In genomic region chr19:42229263-42229854, GRCh38 we compare ENCODE assay signal across 10 cellular contexts. TPM values are rescaled to one million over a fixed set of nuclear protein-coding genes. Genes with fewer than 3 reads are reported as not detected.
DNase-seq lines count a peak whose midpoint lies in the region; ATAC-seq and TF ChIP-seq lines count a peak whose summit lies in the region.
"Had no signal": no experiment of that assay in that cellular context is flagged by ENCODE, and none has a peak within 500 bp of the region (broad histone marks: within the 10 kb centered on the region; RNA-seq: fewer than 3 reads in every experiment).

No MANE protein-coding gene starts in this region.

- H3K4me1 Mint-ChIP-seq in T-helper 17 cell: peaks cover 9% of the 10 kb centered on the region
- peaks cover 17 to 66% of the 10 kb centered on the region in 2 donors for H3K4me1 Mint-ChIP-seq in stimulated activated naive B cell treated with anti-CD40 and anti-IgM and Interleukin-4, amounts not matched to agents 10 μg/mL and 1 μg/mL and 100 μg/mL, for 72 hours

- H3K9me3 ChIP-seq in cardiac muscle cell (ENCODE audit: low read depth) (no peaks in the 10 kb centered on the region), right cardiac atrium (ENCODE audit: control insufficient read depth, low read length) (no peaks in the 10 kb centered on the region), T-helper 17 cell (ENCODE audit: control insufficient read depth, low read length, poor library complexity, severe bottlenecking) (no peaks in the 10 kb centered on the region), ectodermal cell (ENCODE audit: control insufficient read depth, low read length) (no peaks in the 10 kb centered on the region), Karpas-422 (ENCODE audit: low read length) (no peaks in the 10 kb centered on the region)
- H3K9me3 ChIP-seq: pancreas had no signal

- peaks cover 3% of the 10 kb centered on the region; the same call in 1 of the 2 replicates for H3K79me2 ChIP-seq in Karpas-422 (ENCODE audit: low read length)

- ATAC-seq in right cardiac atrium: no peak
- no peak for ATAC-seq in T-helper 17 cell
- no peak for ATAC-seq in stimulated activated naive B cell treated with anti-CD40 and anti-IgM and Interleukin-4, amounts not matched to agents 10 μg/mL and 1 μg/mL and 100 μg/mL, for 72 hours (replicated peaks)

- H3K4me2 ChIP-seq in Karpas-422 (ENCODE audit: low read depth, low read length, poor library complexity, severe bottlenecking): no peak overlapping the region

- no peak for DNase-seq in cardiac muscle cell (ENCODE audit: low read depth in 1 of 2, low spot score in 1 of 2)
- no peak for DNase-seq in right cardiac atrium
- DNase-seq in T-helper 17 cell: no peak
- DNase-seq in stimulated activated naive B cell treated with anti-CD40 and anti-IgM and Interleukin-4, amounts not matched to agents 10 μg/mL and 1 μg/mL and 100 μg/mL, for 72 hours: no peak
- no peak for DNase-seq in SKM-1 treated with dmso at 0.1 percent for 144 hours (lab: John Stamatoyannopoulos, UW; ENCODE audit: unreplicated experiment)
- no peak for DNase-seq in NCI-H187 (lab: John Stamatoyannopoulos, UW)
- DNase-seq in Karpas-422: no peak
- DNase-seq: NCI-H2171 treated with DMSO at 0.1 percent for 48 hours had no signal

- H3K27ac Mint-ChIP-seq in T-helper 17 cell: peak overlapping the region; percentile 16
- peak overlapping the region; percentile 22 for H3K27ac Mint-ChIP-seq in stimulated activated naive B cell treated with anti-CD40 and anti-IgM and Interleukin-4, amounts not matched to agents 10 μg/mL and 1 μg/mL and 100 μg/mL, for 72 hours

- H3K27me3 Mint-ChIP-seq in T-helper 17 cell: no peaks in the 10 kb centered on the region
- H3K27me3 Mint-ChIP-seq in stimulated activated naive B cell treated with anti-CD40 and anti-IgM and Interleukin-4, amounts not matched to agents 10 μg/mL and 1 μg/mL and 100 μg/mL, for 72 hours: no peaks in the 10 kb centered on the region

- peak overlapping the region; percentile 25 for H3K27ac ChIP-seq in cardiac muscle cell
- no peak overlapping the region for H3K27ac ChIP-seq in right cardiac atrium (ENCODE audit: low read length)
- peak overlapping the region; percentile 44 for H3K27ac ChIP-seq in ectodermal cell (ENCODE audit: insufficient read depth, low read depth, low read length, poor library complexity, severe bottlenecking)
- H3K27ac ChIP-seq in Karpas-422 (ENCODE audit: low read length): no peak overlapping the region
- H3K27ac ChIP-seq: pancreas had no signal

- no peaks in the 10 kb centered on the region for H3K27me3 ChIP-seq in cardiac muscle cell
- H3K27me3 ChIP-seq in right cardiac atrium (ENCODE audit: control insufficient read depth, insufficient read depth): no peaks in the 10 kb centered on the region
- H3K27me3 ChIP-seq in ectodermal cell (ENCODE audit: control insufficient read depth, insufficient read depth, low read length, poor library complexity, severe bottlenecking): no peaks in the 10 kb centered on the region
- H3K27me3 ChIP-seq in Karpas-422 (ENCODE audit: low read length): no peaks in the 10 kb centered on the region
- H3K27me3 ChIP-seq: pancreas had no signal

- H3K4me1 ChIP-seq in cardiac muscle cell (ENCODE audit: low read depth) (no peaks in the 10 kb centered on the region), right cardiac atrium (ENCODE audit: control insufficient read depth, insufficient read depth, low read length) (no peaks in the 10 kb centered on the region), ectodermal cell (ENCODE audit: control insufficient read depth, insufficient read depth, low read length) (no peaks in the 10 kb centered on the region), Karpas-422 (ENCODE audit: low read length) (no peaks in the 10 kb centered on the region)
- H3K4me1 ChIP-seq: pancreas had no signal

- H3K36me3 ChIP-seq in cardiac muscle cell (peaks cover 38% of the 10 kb centered on the region), ectodermal cell (ENCODE audit: control insufficient read depth, insufficient read depth, low read length) (peaks cover 40% of the 10 kb centered on the region), Karpas-422 (ENCODE audit: insufficient read depth, low read length) (peaks cover 10% of the 10 kb centered on the region)

- intact Hi-C loops in right cardiac atrium (cut with DNase I): no loop called here

- no peak overlapping the region for H3K4me3 ChIP-seq in cardiac muscle cell
- H3K4me3 ChIP-seq in right cardiac atrium (ENCODE audit: low read length): no peak overlapping the region
- H3K4me3 ChIP-seq in ectodermal cell (ENCODE audit: insufficient read depth, low read depth, low read length): no peak overlapping the region
- H3K4me3 ChIP-seq in Karpas-422 (ENCODE audit: low read length): no peak overlapping the region
- H3K4me3 ChIP-seq: pancreas had no signal

- no peak overlapping the region for H2AFZ ChIP-seq in Karpas-422 (ENCODE audit: low read length)

- WGBS in right cardiac atrium: 63% methylated on average over 5 of the region's 5 CpGs
- WGBS in ectodermal cell, 2 experiments: 91 to 92% methylated on average over 5 of the region's 5 CpGs

- H3K9ac ChIP-seq in Karpas-422 (ENCODE audit: low read length): no peak overlapping the region

- H3K36me3 Mint-ChIP-seq in T-helper 17 cell (ENCODE audit: low read depth): peaks cover 6% of the 10 kb centered on the region
- H3K36me3 Mint-ChIP-seq in stimulated activated naive B cell treated with anti-CD40 and anti-IgM and Interleukin-4, amounts not matched to agents 10 μg/mL and 1 μg/mL and 100 μg/mL, for 72 hours: peaks cover 41 to 55% of the 10 kb centered on the region in 2 donors

- peak overlapping the region; percentile 28 for H3K4me3 Mint-ChIP-seq in T-helper 17 cell
- H3K4me3 Mint-ChIP-seq in stimulated activated naive B cell treated with anti-CD40 and anti-IgM and Interleukin-4, amounts not matched to agents 10 μg/mL and 1 μg/mL and 100 μg/mL, for 72 hours: peak overlapping the region in 1 of 2 donors; percentile 19

- H3K9me2 ChIP-seq in Karpas-422 (replicated peaks; ENCODE audit: insufficient read depth, low read length): no peaks in the 10 kb centered on the region

- no peaks in the 10 kb centered on the region for H3K9me3 Mint-ChIP-seq in stimulated activated naive B cell treated with anti-CD40 and anti-IgM and Interleukin-4, amounts not matched to agents 10 μg/mL and 1 μg/mL and 100 μg/mL, for 72 hours

- H4K20me1 ChIP-seq in Karpas-422 (ENCODE audit: insufficient read depth, low read depth, low read length): peaks cover 6% of the 10 kb centered on the region; the same call in 1 of the 2 replicates

- TF ChIP-seq CTCF in cardiac muscle cell (IDR thresholded peaks at IDR 0.05; ENCODE audit: low read depth, low read length): no peak

RNA-seq across cellular contexts. Expression of gene ZNF526, which starts 9.2 kb away (rescaled TPM):
- total RNA-seq in cardiac muscle cell: 8.8 and 13.0 TPM in 2 replicates
- polyA plus RNA-seq in cardiac muscle cell: 9.2 and 10.1 TPM in 2 replicates
- 1 to 10 TPM; 5.4 to 7.3 (median 6.5) TPM for total RNA-seq in right cardiac atrium
- 3.3 TPM for polyA plus RNA-seq in right cardiac atrium
- total RNA-seq in T-helper 17 cell: 1 to 10 TPM; 6.7 to 7.5 TPM
- 12.2 TPM for polyA plus RNA-seq in ectodermal cell (2013, experiment 1 of 4)
- 14.6 TPM for polyA plus RNA-seq in ectodermal cell (2013, experiment 2 of 4)
- polyA plus RNA-seq in ectodermal cell (2013, experiment 3 of 4): 11.6 TPM
- 12.6 TPM for polyA plus RNA-seq in ectodermal cell (2013, experiment 4 of 4)
- total RNA-seq in Karpas-422 (2014; rRNA removed; shearing (Covaris generic); ENCODE audit: low replicate concordance): 3.4 and 9.1 TPM in 2 replicates

RNA-seq across cellular contexts. Expression of gene DEDD2, which starts 11.9 kb away (rescaled TPM):
- 69.7 and 71.6 TPM in 2 replicates for total RNA-seq in cardiac muscle cell
- 46.0 and 58.2 TPM in 2 replicates for polyA plus RNA-seq in cardiac muscle cell
- total RNA-seq in right cardiac atrium: 10 to 100 TPM; 14.6 to 19.9 (median 17.8) TPM
- 21.6 TPM for polyA plus RNA-seq in right cardiac atrium
- total RNA-seq in T-helper 17 cell: 10 to 100 TPM; 72.1 to 89.9 TPM
- polyA plus RNA-seq in ectodermal cell (2013, experiment 1 of 4): 36.7 TPM
- 29.3 TPM for polyA plus RNA-seq in ectodermal cell (2013, experiment 2 of 4)
- polyA plus RNA-seq in ectodermal cell (2013, experiment 3 of 4): 27.1 TPM
- polyA plus RNA-seq in ectodermal cell (2013, experiment 4 of 4): 30.2 TPM
- 16.3 and 42.7 TPM in 2 replicates for total RNA-seq in Karpas-422 (2014; rRNA removed; shearing (Covaris generic); ENCODE audit: low replicate concordance)

RNA-seq across cellular contexts. Expression of gene GSK3A, which starts 13.0 kb away (rescaled TPM):
- 28.0 and 33.2 TPM in 2 replicates for total RNA-seq in cardiac muscle cell
- polyA plus RNA-seq in cardiac muscle cell: 35.3 and 40.2 TPM in 2 replicates
- total RNA-seq in right cardiac atrium: 10 to 100 TPM; 32.0 to 37.3 (median 34.9) TPM
- 46.5 TPM for polyA plus RNA-seq in right cardiac atrium
- total RNA-seq in T-helper 17 cell: 10 to 100 TPM; 27.7 to 28.1 TPM
- polyA plus RNA-seq in ectodermal cell (2013, experiment 1 of 4): 76.0 TPM
- polyA plus RNA-seq in ectodermal cell (2013, experiment 2 of 4): 68.8 TPM
- 52.0 TPM for polyA plus RNA-seq in ectodermal cell (2013, experiment 3 of 4)
- polyA plus RNA-seq in ectodermal cell (2013, experiment 4 of 4): 65.0 TPM
- total RNA-seq in Karpas-422 (2014; rRNA removed; shearing (Covaris generic); ENCODE audit: low replicate concordance): 17.7 and 29.3 TPM in 2 replicates

RNA-seq across cellular contexts. Expression of gene ERF, which starts 25.6 kb away (rescaled TPM):
- total RNA-seq in cardiac muscle cell (97.6 and 108 TPM in 2 replicates), right cardiac atrium (10 to 100 TPM; 33.3 to 58.1 (median 48.1) TPM), T-helper 17 cell (10 to 100 TPM; 75.8 to 82.1 TPM)
- polyA plus RNA-seq in cardiac muscle cell (25.1 and 25.4 TPM in 2 replicates), right cardiac atrium (39.1 TPM)
- 109 TPM for polyA plus RNA-seq in ectodermal cell (2013, experiment 1 of 4)
- polyA plus RNA-seq in ectodermal cell (2013, experiment 2 of 4): 110 TPM
- 77.2 TPM for polyA plus RNA-seq in ectodermal cell (2013, experiment 3 of 4)
- polyA plus RNA-seq in ectodermal cell (2013, experiment 4 of 4): 87.1 TPM
- total RNA-seq in Karpas-422 (2014; rRNA removed; shearing (Covaris generic); ENCODE audit: low replicate concordance): 36.4 and 53.6 TPM in 2 replicates

RNA-seq across cellular contexts. Expression of gene CIC, which starts 39.7 kb away (rescaled TPM):
- total RNA-seq in cardiac muscle cell (55.5 and 62.9 TPM in 2 replicates), right cardiac atrium (10 to 100 TPM; 36.4 to 42.7 (median 39.6) TPM), T-helper 17 cell (100 to 1,000 TPM; 112 to 125 TPM)
- polyA plus RNA-seq in cardiac muscle cell (18.1 and 18.7 TPM in 2 replicates), right cardiac atrium (28.6 TPM)
- 73.7 TPM for polyA plus RNA-seq in ectodermal cell (2013, experiment 1 of 4)
- 80.8 TPM for polyA plus RNA-seq in ectodermal cell (2013, experiment 2 of 4)
- 61.1 TPM for polyA plus RNA-seq in ectodermal cell (2013, experiment 3 of 4)
- 66.8 TPM for polyA plus RNA-seq in ectodermal cell (2013, experiment 4 of 4)
- total RNA-seq in Karpas-422 (2014; rRNA removed; shearing (Covaris generic); ENCODE audit: low replicate concordance): 25.0 and 30.6 TPM in 2 replicates

Comparison
In these comparisons a context has a peak if more than half of its experiments do, and no peak if none do; other contexts are left out.
1. H3K27ac ChIP-seq: peak in cardiac muscle cell (single experiment) and ectodermal cell (single experiment); none in right cardiac atrium (single experiment) and Karpas-422 (single experiment).